Comparison of ENCODE assay signal across 15 cellular contexts in genomic region chr22:46815559-46815895, GRCh38. TPM values are rescaled to one million over a fixed set of nuclear protein-coding genes. Genes with fewer than 3 reads are reported as not detected.
DNase-seq lines count a peak whose midpoint lies in the region; ATAC-seq and TF ChIP-seq lines count a peak whose summit lies in the region.
"Had no signal": no experiment of that assay in that cellular context is flagged by ENCODE, and none has a peak within 500 bp of the region (broad histone marks: within the 10 kb centered on the region; RNA-seq: fewer than 3 reads in every experiment).

No MANE protein-coding gene starts in this region.

- H3K27me3 Mint-ChIP-seq in HFFc6 (ENCODE audit: insufficient read depth) = peaks cover 4% of the 10 kb centered on the region
- no peaks in the 10 kb centered on the region for H3K27me3 Mint-ChIP-seq in activated T-helper 1 cell treated with anti-CD3 and anti-CD28 coated beads, Interleukin-12 subunit alpha, Interleukin-12 subunit beta, Interleukin-2, Interleukin-4 antibody, amounts not matched to agents 30 ng/mL and 10 ng/mL and 1 ng/mL, durations not matched to agents 14 hours and 24 hours and 36 hours (ENCODE audit: insufficient read depth)
- no peaks in the 10 kb centered on the region for H3K27me3 Mint-ChIP-seq in stimulated activated memory B cell treated with anti-CD40 and anti-IgM and Interleukin-4, amounts not matched to agents 10 μg/mL and 1 μg/mL and 100 μg/mL, for 72 hours
- H3K27me3 Mint-ChIP-seq in naive thymus-derived CD4-positive, alpha-beta T cell = no peaks in the 10 kb centered on the region
- H3K27me3 Mint-ChIP-seq: CD4-positive, alpha-beta memory T cell; naive thymus-derived CD8-positive, alpha-beta T cell had no signal

- H3K9me3 ChIP-seq in left lung = no peaks in the 10 kb centered on the region
- H3K9me3 ChIP-seq in naive thymus-derived CD4-positive, alpha-beta T cell (ENCODE audit: control insufficient read depth in 2 of 3, low read length in 3 of 3) = no peaks in the 10 kb centered on the region
- H3K9me3 ChIP-seq: body of pancreas had no signal

- peaks cover 61% of the 10 kb centered on the region for H3K4me1 Mint-ChIP-seq in HFFc6 (ENCODE audit: low read depth)
- peaks cover 30% of the 10 kb centered on the region for H3K4me1 Mint-ChIP-seq in activated T-helper 1 cell treated with anti-CD3 and anti-CD28 coated beads, Interleukin-12 subunit alpha, Interleukin-12 subunit beta, Interleukin-2, Interleukin-4 antibody, amounts not matched to agents 30 ng/mL and 10 ng/mL and 1 ng/mL, durations not matched to agents 14 hours and 24 hours and 36 hours (ENCODE audit: low read depth)
- peaks cover 73% of the 10 kb centered on the region for H3K4me1 Mint-ChIP-seq in stimulated activated memory B cell treated with anti-CD40 and anti-IgM and Interleukin-4, amounts not matched to agents 10 μg/mL and 1 μg/mL and 100 μg/mL, for 72 hours
- peaks cover 25 to 71% (median 48%) of the 10 kb centered on the region in 7 donors for H3K4me1 Mint-ChIP-seq in naive thymus-derived CD4-positive, alpha-beta T cell

- H3K27ac ChIP-seq in left lung = peak overlapping the region in 1 of 2 donors; percentile 61
- no peak overlapping the region for H3K27ac ChIP-seq in naive thymus-derived CD4-positive, alpha-beta T cell (ENCODE audit: low read depth, low read length)

- H3K9me3 Mint-ChIP-seq in HFFc6 = no peaks in the 10 kb centered on the region
- no peaks in the 10 kb centered on the region for H3K9me3 Mint-ChIP-seq in activated T-helper 1 cell treated with anti-CD3 and anti-CD28 coated beads, Interleukin-12 subunit alpha, Interleukin-12 subunit beta, Interleukin-2, Interleukin-4 antibody, amounts not matched to agents 30 ng/mL and 10 ng/mL and 1 ng/mL, durations not matched to agents 14 hours and 24 hours and 36 hours
- peaks cover 2% of the 10 kb centered on the region for H3K9me3 Mint-ChIP-seq in stimulated activated memory B cell treated with anti-CD40 and anti-IgM and Interleukin-4, amounts not matched to agents 10 μg/mL and 1 μg/mL and 100 μg/mL, for 72 hours
- peaks cover 0 to 11% (median 3%) of the 10 kb centered on the region in 11 donors for H3K9me3 Mint-ChIP-seq in naive thymus-derived CD4-positive, alpha-beta T cell

- peaks cover 21 to 26% of the 10 kb centered on the region in 2 donors for H3K4me1 ChIP-seq in left lung
- H3K4me1 ChIP-seq in naive thymus-derived CD4-positive, alpha-beta T cell (ENCODE audit: control insufficient read depth in 2 of 2, insufficient read depth in 2 of 2, low read length in 2 of 2) = no peaks in the 10 kb centered on the region

- H3K27ac Mint-ChIP-seq in HFFc6 = peak overlapping the region; percentile 93
- peak overlapping the region; percentile 62 for H3K27ac Mint-ChIP-seq in activated T-helper 1 cell treated with anti-CD3 and anti-CD28 coated beads, Interleukin-12 subunit alpha, Interleukin-12 subunit beta, Interleukin-2, Interleukin-4 antibody, amounts not matched to agents 30 ng/mL and 10 ng/mL and 1 ng/mL, durations not matched to agents 14 hours and 24 hours and 36 hours
- H3K27ac Mint-ChIP-seq in stimulated activated memory B cell treated with anti-CD40 and anti-IgM and Interleukin-4, amounts not matched to agents 10 μg/mL and 1 μg/mL and 100 μg/mL, for 72 hours = peak overlapping the region; percentile 31
- H3K27ac Mint-ChIP-seq in naive thymus-derived CD4-positive, alpha-beta T cell = peak overlapping the region in 2 of 9 donors; percentile 12 to 14

- H3K27me3 ChIP-seq in left lung = no peaks in the 10 kb centered on the region
- H3K27me3 ChIP-seq in naive thymus-derived CD4-positive, alpha-beta T cell (ENCODE audit: control insufficient read depth in 2 of 2, insufficient read depth in 2 of 2, low read length in 2 of 2) = no peaks in the 10 kb centered on the region
- H3K27me3 ChIP-seq: body of pancreas, hepatocyte had no signal

- intact Hi-C loops in activated T-helper 1 cell treated with anti-CD3 and anti-CD28 coated beads, Interleukin-12 subunit alpha, Interleukin-12 subunit beta, Interleukin-2, Interleukin-4 antibody, amounts not matched to agents 30 ng/mL and 10 ng/mL and 1 ng/mL, durations not matched to agents 14 hours and 24 hours and 36 hours (cut with micrococcal nuclease) = no loop called here
- intact Hi-C loops in left lung (cut with DNase I) = no loop called here
- intact Hi-C loops in naive thymus-derived CD4-positive, alpha-beta T cell (cut with micrococcal nuclease) = no loop called here

- POLR2A ChIA-PET in naive thymus-derived CD4-positive, alpha-beta T cell (lab: Charles Lee) = no interaction called here

- H3K4me3 ChIP-seq in left lung = no peak overlapping the region
- H3K4me3 ChIP-seq in naive thymus-derived CD4-positive, alpha-beta T cell (ENCODE audit: low read length) = no peak overlapping the region
- H3K4me3 ChIP-seq: body of pancreas, hepatocyte had no signal

- CTCF ChIA-PET in naive thymus-derived CD4-positive, alpha-beta T cell (lab: Charles Lee) = no interaction called here

- peaks cover 21% of the 10 kb centered on the region for H3K36me3 Mint-ChIP-seq in HFFc6 (ENCODE audit: low read depth)
- H3K36me3 Mint-ChIP-seq in activated T-helper 1 cell treated with anti-CD3 and anti-CD28 coated beads, Interleukin-12 subunit alpha, Interleukin-12 subunit beta, Interleukin-2, Interleukin-4 antibody, amounts not matched to agents 30 ng/mL and 10 ng/mL and 1 ng/mL, durations not matched to agents 14 hours and 24 hours and 36 hours (ENCODE audit: low read depth) = peaks cover 26% of the 10 kb centered on the region
- H3K36me3 Mint-ChIP-seq in stimulated activated memory B cell treated with anti-CD40 and anti-IgM and Interleukin-4, amounts not matched to agents 10 μg/mL and 1 μg/mL and 100 μg/mL, for 72 hours = peaks cover 69% of the 10 kb centered on the region
- H3K36me3 Mint-ChIP-seq in naive thymus-derived CD4-positive, alpha-beta T cell = peaks cover 15 to 72% (median 44%) of the 10 kb centered on the region in 5 donors

- TF ChIP-seq CTCF in HFFc6 (IDR thresholded peaks at IDR 0.05) (no peak), left lung (IDR thresholded peaks at IDR 0.05) (no peak)

- DNase-seq in HFFc6 (no peak), left lung (no peak), HuH-7.5 (ENCODE audit: low spot score) (no peak)
- DNase-seq in activated T-helper 1 cell treated with anti-CD3 and anti-CD28 coated beads, Interleukin-12 subunit alpha, Interleukin-12 subunit beta, Interleukin-2, Interleukin-4 antibody, amounts not matched to agents 30 ng/mL and 10 ng/mL and 1 ng/mL, durations not matched to agents 14 hours and 24 hours and 36 hours (ENCODE audit: low spot score) = no peak
- no peak for DNase-seq in naive thymus-derived CD4-positive, alpha-beta T cell
- no peak for DNase-seq in activated CD8-positive, alpha-beta memory T cell treated with anti-CD3 and anti-CD28 coated beads, Interleukin-2, amount 50 U/mL, for 48 hours
- DNase-seq: activated effector memory CD4-positive, alpha-beta T cell treated with Interleukin-2 at 50 U/mL for 16 hours; CD4-positive, alpha-beta memory T cell; effector CD4-positive, alpha-beta T cell; kidney glomerular epithelial cell; naive thymus-derived CD8-positive, alpha-beta T cell had no signal

- no peak overlapping the region for H3K4me3 Mint-ChIP-seq in HFFc6
- no peak overlapping the region for H3K4me3 Mint-ChIP-seq in activated T-helper 1 cell treated with anti-CD3 and anti-CD28 coated beads, Interleukin-12 subunit alpha, Interleukin-12 subunit beta, Interleukin-2, Interleukin-4 antibody, amounts not matched to agents 30 ng/mL and 10 ng/mL and 1 ng/mL, durations not matched to agents 14 hours and 24 hours and 36 hours
- peak overlapping the region; percentile 22 for H3K4me3 Mint-ChIP-seq in stimulated activated memory B cell treated with anti-CD40 and anti-IgM and Interleukin-4, amounts not matched to agents 10 μg/mL and 1 μg/mL and 100 μg/mL, for 72 hours
- H3K4me3 Mint-ChIP-seq in naive thymus-derived CD4-positive, alpha-beta T cell = no peak overlapping the region
- H3K4me3 Mint-ChIP-seq: CD4-positive, alpha-beta memory T cell; naive thymus-derived CD8-positive, alpha-beta T cell had no signal

- peak; percentile 3 for ATAC-seq in left lung
- no peak for ATAC-seq in stimulated activated memory B cell treated with anti-CD40 and anti-IgM and Interleukin-4, amounts not matched to agents 10 μg/mL and 1 μg/mL and 100 μg/mL, for 72 hours
- ATAC-seq in naive thymus-derived CD4-positive, alpha-beta T cell = no peak
- ATAC-seq in GM21825 (IDR thresholded peaks at IDR 0.05; ENCODE audit: unreplicated experiment) = no peak
- ATAC-seq: naive thymus-derived CD8-positive, alpha-beta T cell had no signal

- peaks cover 0 to 3% of the 10 kb centered on the region in 2 donors for H3K36me3 ChIP-seq in left lung
- H3K36me3 ChIP-seq in naive thymus-derived CD4-positive, alpha-beta T cell (ENCODE audit: control insufficient read depth in 2 of 3, insufficient read depth in 3 of 3, low read length in 3 of 3) = peaks cover 0 to 17% (median 0%) of the 10 kb centered on the region in 3 experiments

RNA-seq across cellular contexts. Expression of gene TBC1D22A, which starts 53.1 kb away (rescaled TPM):
- total RNA-seq in HFFc6 (2021; fragmentation: NEBNext Ultra II Directional; extraction: Animal tissue kit (Norgen Biotek cat#: 25700)) = 10 to 100 TPM; 20.4 to 24.1 (median 22.2) TPM
- total RNA-seq in activated T-helper 1 cell treated with anti-CD3 and anti-CD28 coated beads, Interleukin-12 subunit alpha, Interleukin-12 subunit beta, Interleukin-2, Interleukin-4 antibody, amounts not matched to agents 30 ng/mL and 10 ng/mL and 1 ng/mL, durations not matched to agents 14 hours and 24 hours and 36 hours = 42.4 and 48.1 TPM in 2 replicates
- total RNA-seq in left lung = 10 to 100 TPM; 27.3 to 33.5 TPM
- 10 to 100 TPM; 37.5 to 50.1 (median 43.4) TPM for total RNA-seq in naive thymus-derived CD4-positive, alpha-beta T cell
- polyA plus RNA-seq in naive thymus-derived CD4-positive, alpha-beta T cell = 10 to 100 TPM; 18.6 to 25.3 TPM
